ENCODE assay signal across 9 cellular contexts in the genomic region with DNA sequence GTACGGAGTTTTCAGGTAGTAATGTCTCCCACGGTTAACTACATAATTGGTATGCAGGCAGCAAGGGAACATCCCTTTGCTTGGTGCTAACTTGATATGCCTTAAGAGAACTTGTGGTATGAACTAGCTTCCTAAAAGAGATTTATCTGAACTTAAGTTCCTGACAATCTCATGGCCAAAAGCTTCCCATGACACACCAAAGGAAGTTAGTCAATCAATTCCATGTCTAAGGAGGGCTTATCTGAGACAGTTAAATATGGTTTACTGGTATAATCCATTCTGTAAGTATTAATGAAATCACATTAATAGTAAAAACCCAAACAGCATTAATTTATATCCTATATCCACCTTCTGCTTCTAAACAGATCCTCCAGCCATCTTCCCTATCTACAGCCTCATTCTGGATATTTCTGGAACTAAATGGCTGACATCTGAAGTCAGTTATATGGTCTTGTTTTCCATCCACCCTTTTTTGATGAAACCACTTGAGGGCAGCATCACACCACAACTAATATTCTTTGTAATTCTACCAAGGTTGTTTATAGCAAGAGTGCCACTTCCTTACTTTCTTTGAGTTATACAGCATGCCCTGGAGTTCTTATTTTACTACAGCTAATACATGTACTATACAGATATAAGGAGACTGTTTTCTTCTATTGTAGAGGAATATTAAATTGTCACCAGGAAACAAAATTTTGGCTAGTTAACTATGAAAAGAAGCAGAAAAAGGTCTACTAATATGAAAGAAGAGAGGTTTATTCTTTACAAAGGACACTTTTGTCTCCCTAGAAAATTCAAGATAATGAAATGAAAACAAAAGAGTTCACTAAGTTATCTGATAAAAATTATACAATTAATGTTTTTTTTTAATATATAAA. TPM values are rescaled to one million over a fixed set of nuclear protein-coding genes. Genes with fewer than 3 reads are reported as not detected.
A peak's percentile ranks its signal among the peaks of the same experiment; 100 is the strongest.
DNase-seq lines count a peak whose midpoint lies in the region; ATAC-seq and TF ChIP-seq lines count a peak whose summit lies in the region.
"Had no signal": no experiment of that assay in that cellular context is flagged by ENCODE, and none has a peak within 500 bp of the region (broad histone marks: within the 10 kb centered on the region; RNA-seq: fewer than 3 reads in every experiment).

No MANE protein-coding gene starts in this region.

- H3K9me3 ChIP-seq in CD4-positive, alpha-beta T cell (ENCODE audit: control insufficient read depth, low read length), result no peaks in the 10 kb centered on the region
- H3K9me3 ChIP-seq in Karpas-422 (ENCODE audit: low read length) (no peaks in the 10 kb centered on the region), PC-3 (ENCODE audit: low read length) (no peaks in the 10 kb centered on the region), right atrium auricular region (no peaks in the 10 kb centered on the region)

- H3K79me2 ChIP-seq in Karpas-422 (ENCODE audit: low read length) (no peaks in the 10 kb centered on the region), PC-3 (ENCODE audit: low read length) (no peaks in the 10 kb centered on the region)

- POLR2A ChIA-PET in CD4-positive, alpha-beta T cell (lab: Charles Lee), result interaction anchor here (1.0 to 1.3 kb wide), 3 partner anchors 137 to 315 kb away, joined by 3 read pairs; partner anchors contain the start of gene UGCG
- POLR2A ChIA-PET in PC-3 (lab: Charles Lee; ENCODE audit: unreplicated experiment), result no interaction called here

- H4K20me1 ChIP-seq in Karpas-422 (ENCODE audit: insufficient read depth, low read depth, low read length) (no peaks in the 10 kb centered on the region), PC-3 (ENCODE audit: low read length) (no peaks in the 10 kb centered on the region)

- H3K4me3 ChIP-seq in Karpas-422 (ENCODE audit: low read length) (no peak overlapping the region), PC-3 (ENCODE audit: low read length) (no peak overlapping the region), right atrium auricular region (no peak overlapping the region), skeletal muscle cell (ENCODE audit: low read depth, low read length) (no peak overlapping the region)

- TF ChIP-seq CTCF in CD4-positive, alpha-beta T cell (IDR thresholded peaks at IDR 0.05), result peak; percentile 88
- TF ChIP-seq CTCF in PC-3 (conservative IDR thresholded peaks at IDR 0.05; ENCODE audit: low read depth, low read length) (peak; percentile 73), right atrium auricular region (IDR thresholded peaks at IDR 0.05) (peak; percentile 37 to 77)

- no peak overlapping the region for H3K27ac ChIP-seq in CD4-positive, alpha-beta T cell (ENCODE audit: low read depth, low read length)
- H3K27ac ChIP-seq in Karpas-422 (ENCODE audit: low read length) (no peak overlapping the region), PC-3 (ENCODE audit: low read length) (peak overlapping the region; percentile 34; the same call in 1 of the 2 replicates), right atrium auricular region (no peak overlapping the region)

- H3K4me2 ChIP-seq in Karpas-422 (ENCODE audit: low read depth, low read length, poor library complexity, severe bottlenecking) (no peak overlapping the region), PC-3 (ENCODE audit: low read length) (no peak overlapping the region)

- peaks cover 5% of the 10 kb centered on the region for H3K4me1 Mint-ChIP-seq in CD4-positive, alpha-beta T cell (ENCODE audit: low read depth)

- H3K9ac ChIP-seq in Karpas-422 (ENCODE audit: low read length) (no peak overlapping the region), PC-3 (ENCODE audit: low read length) (0 out of 2 replicates have a peak overlapping the region, but pooled peaks have one; percentile 33)

- no peak overlapping the region for H3K4me3 Mint-ChIP-seq in CD4-positive, alpha-beta T cell
- H3K4me3 Mint-ChIP-seq: T-helper 1 cell treated with Interleukin-12 subunit alpha and Interleukin-12 subunit beta and Interleukin-4 antibody, amounts not matched to agents 30 μg/mL and 1 μg/mL, for 36 hours had no signal

- no peak overlapping the region for H3K27ac Mint-ChIP-seq in CD4-positive, alpha-beta T cell
- H3K27ac Mint-ChIP-seq: T-helper 1 cell treated with Interleukin-12 subunit alpha and Interleukin-12 subunit beta and Interleukin-4 antibody, amounts not matched to agents 30 μg/mL and 1 μg/mL, for 36 hours had no signal

- H3K27me3 ChIP-seq in CD4-positive, alpha-beta T cell (ENCODE audit: control insufficient read depth, insufficient read depth, low read length), result no peaks in the 10 kb centered on the region
- H3K27me3 ChIP-seq in Karpas-422 (ENCODE audit: low read length) (no peaks in the 10 kb centered on the region), PC-3 (ENCODE audit: low read length) (no peaks in the 10 kb centered on the region), right atrium auricular region (no peaks in the 10 kb centered on the region)

- no peaks in the 10 kb centered on the region for H3K36me3 ChIP-seq in Karpas-422 (ENCODE audit: insufficient read depth, low read length)
- H3K36me3 ChIP-seq in PC-3 (ENCODE audit: low read depth, low read length), result no peaks in the 10 kb centered on the region
- no peaks in the 10 kb centered on the region for H3K36me3 ChIP-seq in right atrium auricular region

- CTCF ChIA-PET in CD4-positive, alpha-beta T cell (lab: Charles Lee), result interaction anchor here (0.6 to 2.7 kb wide), 4 partner anchors 14 to 317 kb away, joined by 3 to 31 read pairs (median 4); no protein-coding TSS in a partner anchor
- CTCF ChIA-PET in PC-3 (lab: Charles Lee), result interaction anchor here (0.6 kb wide), 2 partner anchors 55 to 314 kb away, joined by 3 read pairs; no protein-coding TSS in a partner anchor

- peak; percentile 85 for ATAC-seq in CD4-positive, alpha-beta T cell (ENCODE audit: poor library complexity)
- ATAC-seq in GM18870 (IDR thresholded peaks at IDR 0.05; ENCODE audit: unreplicated experiment), result peak; percentile 63
- ATAC-seq in PC-3, result peak; percentile 76

- H2AFZ ChIP-seq in Karpas-422 (ENCODE audit: low read length), result no peak overlapping the region
- 0 out of 2 replicates have a peak overlapping the region, but pooled peaks have one; percentile 24 for H2AFZ ChIP-seq in PC-3 (ENCODE audit: low read length)

- H3K27me3 Mint-ChIP-seq in CD4-positive, alpha-beta T cell, result no peaks in the 10 kb centered on the region

- no TSS peak for BruUV-seq in PC-3 (replicated peaks; lab: Mats Ljungman, UMichigan)

- no peaks in the 10 kb centered on the region for H3K9me2 ChIP-seq in Karpas-422 (replicated peaks; ENCODE audit: insufficient read depth, low read length)
- H3K9me2 ChIP-seq in PC-3 (replicated peaks; ENCODE audit: low read length), result no peaks in the 10 kb centered on the region

- H3F3A ChIP-seq in PC-3 (ENCODE audit: low read length, unreplicated experiment), result no peaks in the 10 kb centered on the region

- peak in 8 of 10 experiments; percentile 6 to 41 (median 24) for DNase-seq in CD4-positive, alpha-beta T cell
- DNase-seq in Karpas-422 (peak; percentile 84), PC-3 (peak; percentile 79), amniotic epithelial cell (ENCODE audit: low read depth) (peak; percentile 87), right atrium auricular region (ENCODE audit: low spot score) (no peak), skeletal muscle cell (ENCODE audit: low read depth) (peak; percentile 69), GM19240 (ENCODE audit: insufficient read length, low spot score) (no peak)

- no peaks in the 10 kb centered on the region for H3K36me3 Mint-ChIP-seq in CD4-positive, alpha-beta T cell (ENCODE audit: low read depth)

- intact Hi-C loops in CD4-positive, alpha-beta T cell (cut with DNase I, micrococcal nuclease), result loop anchor here (1.0 to 10.0 kb wide), 10 partner anchors 67 to 1032 kb away; partner anchors contain the start of gene UGCG (in 1 of the 2)
- intact Hi-C loops in PC-3 (cut with micrococcal nuclease), result loop anchor here (1.0 to 5.0 kb wide), 4 partner anchors 47 to 314 kb away; partner anchors contain the start of gene UGCG

- no peaks in the 10 kb centered on the region for H3K4me1 ChIP-seq in Karpas-422 (ENCODE audit: low read length)
- no peaks in the 10 kb centered on the region; the same call in 1 of the 2 replicates for H3K4me1 ChIP-seq in PC-3 (ENCODE audit: insufficient read depth, low read length)
- H3K4me1 ChIP-seq in right atrium auricular region, result no peaks in the 10 kb centered on the region

- H3K9me3 Mint-ChIP-seq in CD4-positive, alpha-beta T cell, result no peaks in the 10 kb centered on the region
- H3K9me3 Mint-ChIP-seq: T-helper 1 cell treated with Interleukin-12 subunit alpha and Interleukin-12 subunit beta and Interleukin-4 antibody, amounts not matched to agents 30 μg/mL and 1 μg/mL, for 36 hours had no signal

RNA-seq across cellular contexts. Expression of gene SHOC1, which starts 34.7 kb away (rescaled TPM):
- not detected for total RNA-seq in CD4-positive, alpha-beta T cell
- total RNA-seq in Karpas-422 (2014; rRNA removed; shearing (Covaris generic); ENCODE audit: low replicate concordance), result not detected in 2 replicates
- 0.18 TPM in 1 of 2 replicates, not detected in the other for total RNA-seq in PC-3 (2014; rRNA removed)
- not detected for total RNA-seq in right atrium auricular region

Comparison
In these comparisons a context has a peak if more than half of its experiments do, and no peak if none do; other contexts are left out.
1. DNase-seq: peak in CD4-positive, alpha-beta T cell (8 of 10), Karpas-422 (single experiment), PC-3 (single experiment), amniotic epithelial cell (single experiment) and skeletal muscle cell (single experiment); none in right atrium auricular region (single experiment) and GM19240 (single experiment).
2. Peak in every context shown above with its lines, with median percentiles within 50 percentile points of each other: ATAC-seq and CTCF ChIP-seq.